Comparison of ENCODE assay signal across 10 cellular contexts in the genomic region with DNA sequence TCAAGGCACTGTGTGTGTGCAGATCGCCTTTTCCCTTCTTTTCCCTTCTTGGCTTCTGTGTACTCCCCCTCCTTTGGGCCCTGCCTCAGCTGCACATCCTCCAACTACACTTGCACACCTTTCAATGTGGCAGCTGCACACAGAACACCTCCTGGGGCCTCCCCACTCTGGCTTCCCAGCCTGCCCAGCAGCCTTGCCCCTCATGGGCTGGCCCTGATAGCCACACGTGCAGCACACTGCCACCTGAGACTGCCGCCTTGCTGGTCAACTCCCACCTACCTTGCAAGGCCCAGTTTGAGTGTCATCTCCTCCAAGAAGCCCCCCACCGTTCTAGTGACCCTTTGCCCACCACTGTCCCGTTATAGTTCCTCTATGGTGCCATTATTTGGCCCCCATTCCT.
A peak's percentile ranks its signal among the peaks of the same experiment; 100 is the strongest.
DNase-seq lines count a peak whose midpoint lies in the region; ATAC-seq and TF ChIP-seq lines count a peak whose summit lies in the region.
"Had no signal": no experiment of that assay in that cellular context is flagged by ENCODE, and none has a peak within 500 bp of the region (broad histone marks: within the 10 kb centered on the region; RNA-seq: fewer than 3 reads in every experiment).

No MANE protein-coding gene starts in this region.

- POLR2A ChIA-PET in activated CD8-positive, alpha-beta T cell treated with anti-CD3 and anti-CD28 coated beads, Interleukin-2, amount 10 ng/mL, durations not matched to agents 7 days and 5 days (lab: Charles Lee) = no interaction called here

- DNase-seq in GM12865 (ENCODE audit: low read depth) (peak; percentile 33), right atrium auricular region (ENCODE audit: low spot score) (no peak), immature natural killer cell (no peak), kidney tubule cell (ENCODE audit: low spot score) (no peak), mesenteric fat pad (ENCODE audit: low spot score) (no peak)
- DNase-seq in activated CD8-positive, alpha-beta T cell treated with anti-CD3 and anti-CD28 coated beads, Interleukin-2, amount 10 ng/mL, durations not matched to agents 7 days and 5 days = no peak
- DNase-seq: NCI-H345; stimulated activated CD4-positive, alpha-beta T cell treated with anti-CD3 and anti-CD28 coated beads, Interleukin-1b, Interleukin-23, amount 100 ng/mL, for 48 hours had no signal

- peak overlapping the region; percentile 51 for H3K4me3 ChIP-seq in GM12865 (ENCODE audit: low read depth, low read length)
- H3K4me3 ChIP-seq in right atrium auricular region = no peak overlapping the region
- no peak overlapping the region for H3K4me3 ChIP-seq in skin epidermis

- CTCF ChIA-PET in activated CD8-positive, alpha-beta T cell treated with anti-CD3 and anti-CD28 coated beads, Interleukin-2, amount 10 ng/mL, durations not matched to agents 7 days and 5 days (lab: Charles Lee) = interaction anchor here (1.2 to 1.5 kb wide), 4 partner anchors 12 to 31 kb away, joined by 3 to 5 read pairs (median 3); no protein-coding TSS in a partner anchor

- no peak for ATAC-seq in activated CD8-positive, alpha-beta T cell treated with anti-CD3 and anti-CD28 coated beads, Interleukin-2, amount 10 ng/mL, durations not matched to agents 7 days and 5 days
- ATAC-seq in activated CD4-positive, CD25-positive, alpha-beta regulatory T cell treated with anti-CD3 and anti-CD28 coated beads, Interleukin-2, amount 50 U/mL, for 24 hours = no peak

- peaks cover 2% of the 10 kb centered on the region for H3K36me3 Mint-ChIP-seq in activated CD8-positive, alpha-beta T cell treated with anti-CD3 and anti-CD28 coated beads, Interleukin-2, amount 10 ng/mL, durations not matched to agents 7 days and 5 days (ENCODE audit: low read depth)
- no peaks in the 10 kb centered on the region for H3K36me3 Mint-ChIP-seq in immature natural killer cell

- peaks cover 0 to 100% of the 10 kb centered on the region in 2 donors for H3K4me1 ChIP-seq in right atrium auricular region

- no peaks in the 10 kb centered on the region for H3K9me3 ChIP-seq in right atrium auricular region

- H3K36me3 ChIP-seq in right atrium auricular region = no peaks in the 10 kb centered on the region

- no peaks in the 10 kb centered on the region for H3K27me3 Mint-ChIP-seq in activated CD8-positive, alpha-beta T cell treated with anti-CD3 and anti-CD28 coated beads, Interleukin-2, amount 10 ng/mL, durations not matched to agents 7 days and 5 days (ENCODE audit: low read depth)
- peaks cover 2 to 3% (median 2%) of the 10 kb centered on the region in 3 donors for H3K27me3 Mint-ChIP-seq in immature natural killer cell (ENCODE audit: low read depth in 3 of 3)

- no peak for TF ChIP-seq CTCF in GM12865 (IDR thresholded peaks at IDR 0.05; ENCODE audit: insufficient read depth, low read depth, low read length, missing control alignments)
- no peak for TF ChIP-seq CTCF in right atrium auricular region (IDR thresholded peaks at IDR 0.05)

- no peak overlapping the region for H3K4me3 Mint-ChIP-seq in activated CD8-positive, alpha-beta T cell treated with anti-CD3 and anti-CD28 coated beads, Interleukin-2, amount 10 ng/mL, durations not matched to agents 7 days and 5 days
- H3K4me3 Mint-ChIP-seq in immature natural killer cell = peak overlapping the region in 1 of 5 donors; percentile 30

- no peaks in the 10 kb centered on the region for H3K27me3 ChIP-seq in right atrium auricular region

- H3K27ac Mint-ChIP-seq in activated CD8-positive, alpha-beta T cell treated with anti-CD3 and anti-CD28 coated beads, Interleukin-2, amount 10 ng/mL, durations not matched to agents 7 days and 5 days = peak overlapping the region; percentile 72
- peak overlapping the region in 2 of 6 donors; percentile 6 to 17 for H3K27ac Mint-ChIP-seq in immature natural killer cell

- H3K27ac ChIP-seq in right atrium auricular region = peak overlapping the region; percentile 89 to 92
- H3K27ac ChIP-seq in skin epidermis = peak overlapping the region; percentile 8 to 91 (median 85)

- peaks cover 46% of the 10 kb centered on the region for H3K4me1 Mint-ChIP-seq in activated CD8-positive, alpha-beta T cell treated with anti-CD3 and anti-CD28 coated beads, Interleukin-2, amount 10 ng/mL, durations not matched to agents 7 days and 5 days (ENCODE audit: low read depth)
- H3K4me1 Mint-ChIP-seq in immature natural killer cell = peaks cover 61 to 72% of the 10 kb centered on the region in 2 donors

- no peaks in the 10 kb centered on the region for H3K9me3 Mint-ChIP-seq in activated CD8-positive, alpha-beta T cell treated with anti-CD3 and anti-CD28 coated beads, Interleukin-2, amount 10 ng/mL, durations not matched to agents 7 days and 5 days (ENCODE audit: insufficient read depth)
- H3K9me3 Mint-ChIP-seq in immature natural killer cell = no peaks in the 10 kb centered on the region
